ENCODE assay signal across 2 cellular contexts in genomic region chr17:7932483-7932891, GRCh38.
A peak's percentile ranks its signal among the peaks of the same experiment; 100 is the strongest.
TF ChIP-seq lines count a peak whose summit lies in the region.

No MANE protein-coding gene starts in this region.

TF ChIP-seq in SK-N-SH treated with all-trans-retinoic acid at 6 μM for 48 hours, 23 proteins besides CTCF, POLR2A, EP300 and RAD21:
- TF ChIP-seq ZNF565 (CRISPR knock-in tag; conservative IDR thresholded peaks at IDR 0.05; ENCODE audit: low read depth) (no peak), ZNF8 (CRISPR knock-in tag; IDR thresholded peaks at IDR 0.05) (no peak), OSR1 (CRISPR knock-in tag; IDR thresholded peaks at IDR 0.05) (no peak), GLIS3 (CRISPR knock-in tag; IDR thresholded peaks at IDR 0.05) (no peak), ARNTL (CRISPR knock-in tag; IDR thresholded peaks at IDR 0.05; ENCODE audit: borderline replicate concordance, low read depth) (no peak), CREB5 (CRISPR knock-in tag; IDR thresholded peaks at IDR 0.05; ENCODE audit: low read depth) (no peak), TSHZ2 (CRISPR knock-in tag; IDR thresholded peaks at IDR 0.05) (no peak), ZNF70 (CRISPR knock-in tag; IDR thresholded peaks at IDR 0.05) (no peak), PPARA (CRISPR knock-in tag; IDR thresholded peaks at IDR 0.05; ENCODE audit: borderline replicate concordance) (no peak), PATZ1 (CRISPR knock-in tag; IDR thresholded peaks at IDR 0.05; ENCODE audit: borderline replicate concordance) (no peak), POU6F1 (CRISPR knock-in tag; IDR thresholded peaks at IDR 0.05; ENCODE audit: borderline replicate concordance, low read depth) (no peak), TOX (CRISPR knock-in tag; IDR thresholded peaks at IDR 0.05; ENCODE audit: borderline replicate concordance) (no peak), CSRNP3 (CRISPR knock-in tag; IDR thresholded peaks at IDR 0.05) (no peak), BACH2 (CRISPR knock-in tag; IDR thresholded peaks at IDR 0.05; ENCODE audit: borderline replicate concordance) (no peak)

TF ChIP-seq in H1, 55 proteins besides CTCF, POLR2A, EP300 and RAD21:
- TF ChIP-seq KDM4A (IDR thresholded peaks at IDR 0.05; ENCODE audit: low read depth, low read length, severe bottlenecking) (peak; percentile 45), SIN3A (conservative IDR thresholded peaks at IDR 0.05 in 1 of 2, IDR thresholded peaks at IDR 0.05 in 1 of 2; ENCODE audit: low read depth in 1 of 2, low read length in 2 of 2) (no peak)
